8 cellular contexts compared by ENCODE assay signal in the genomic region with DNA sequence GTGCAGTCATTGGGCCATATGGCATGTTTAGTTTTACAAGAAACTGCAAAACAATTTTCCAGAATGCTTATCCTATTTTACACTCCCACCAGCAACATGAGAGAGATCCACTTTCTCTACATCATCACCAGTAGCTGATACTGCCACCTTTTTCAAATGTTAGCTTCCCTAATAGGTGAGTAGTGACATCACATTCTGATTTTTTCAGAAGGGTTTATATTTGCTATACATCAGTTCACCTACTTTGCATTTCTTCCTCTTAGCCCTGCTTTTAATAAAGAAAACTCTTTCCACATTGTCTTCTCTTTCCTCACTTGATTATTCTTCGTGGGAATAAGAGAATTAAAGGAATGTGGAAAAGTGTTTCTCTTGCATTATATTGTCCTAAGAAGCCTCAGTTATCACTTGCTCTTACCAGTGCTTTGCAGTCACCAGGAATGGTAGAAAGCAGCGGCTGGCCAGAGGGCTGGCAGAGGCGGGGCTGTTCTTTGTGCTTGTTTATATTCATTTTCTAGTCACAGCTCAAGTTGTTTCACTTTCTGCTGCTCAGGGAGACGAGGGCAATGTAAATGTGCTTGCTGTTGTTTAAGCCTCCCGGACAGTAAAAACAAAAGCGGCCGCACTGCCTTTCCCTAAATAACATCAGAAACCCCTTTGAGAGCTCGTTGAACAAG.
A peak's percentile ranks its signal among the peaks of the same experiment; 100 is the strongest.
DNase-seq lines count a peak whose midpoint lies in the region; FAIRE-seq and TF ChIP-seq lines count a peak whose summit lies in the region.

No MANE protein-coding gene starts in this region.

- DNase-seq in NCI-H510A treated with DMSO at 0.1 percent for 48 hours (lab: John Stamatoyannopoulos, UW) (peak; percentile 24), NCI-H510A (lab: John Stamatoyannopoulos, UW) (no peak), HCEC 1CT (peak; percentile 79), NCI-H526 (lab: John Stamatoyannopoulos, UW) (peak; percentile 44 to 51), H1 (ENCODE audit: low read depth in 1 of 2, low spot score in 2 of 2) (no peak), occipital lobe (lab: John Stamatoyannopoulos, UW) (peak; percentile 65), middle frontal gyrus (ENCODE audit: extremely low spot score, low spot score) (no peak), iPS-NIHi11 (ENCODE audit: low spot score) (no peak)

- H2AK5ac ChIP-seq in H1 (ENCODE audit: low read depth, low read length), result no peak overlapping the region

- no peaks in the 10 kb centered on the region for H3K79me1 ChIP-seq in H1 (ENCODE audit: low read depth, low read length)

- H2BK120ac ChIP-seq in H1 (replicated peaks; ENCODE audit: low read depth, low read length), result no peak overlapping the region

- CTCF ChIA-PET in H1 (lab: Charles Lee; ENCODE audit: partially characterized antibody), result interaction anchor here (1.3 kb wide), 1 partner anchor 21 kb away, joined by 4 read pairs; no protein-coding TSS in a partner anchor

- no peak for FAIRE-seq in H1 (lab: Jason Lieb, UNC)

- POLR2A ChIA-PET in H1 (lab: Charles Lee; ENCODE audit: partially characterized antibody), result no interaction called here

- no peak overlapping the region for H4K8ac ChIP-seq in H1 (ENCODE audit: extremely low read depth, insufficient read depth, low read length)

- H2BK12ac ChIP-seq in H1 (ENCODE audit: low read depth, low read length), result no peak overlapping the region

- peaks cover 0 to 2% (median 0%) of the 10 kb centered on the region in 4 experiments; a peak in 2 of 7 replicates for H3K27me3 ChIP-seq in H1 (replicated peaks in 1 of 4; ENCODE audit: control insufficient read depth in 3 of 4, extremely low read depth in 1 of 4, insufficient read depth in 3 of 4, low read length in 3 of 4)

- no peak overlapping the region for H2BK5ac ChIP-seq in H1 (ENCODE audit: low read depth, low read length)

- no peak overlapping the region for H3K9ac ChIP-seq in H1 (replicated peaks in 1 of 4; ENCODE audit: extremely low read depth in 1 of 4, low read depth in 3 of 4, low read length in 3 of 4)

- H3K9me3 ChIP-seq in H1 (ENCODE audit: insufficient read depth in 2 of 2, low read depth in 1 of 2, low read length in 1 of 2), result no peaks in the 10 kb centered on the region

- H3K79me2 ChIP-seq in H1 (ENCODE audit: control insufficient read depth in 1 of 2, insufficient read depth in 2 of 2, low read length in 2 of 2), result no peaks in the 10 kb centered on the region

- no peak for TF ChIP-seq EP300 in H1 (IDR thresholded peaks at IDR 0.05; ENCODE audit: borderline replicate concordance in 1 of 2, low read depth in 2 of 2, low read length in 2 of 2)

- peaks cover 8 to 25% (median 14%) of the 10 kb centered on the region in 4 experiments for H3K4me1 ChIP-seq in H1 (replicated peaks in 1 of 4; ENCODE audit: control insufficient read depth in 3 of 4, insufficient read depth in 4 of 4, low read length in 3 of 4)

- H4K5ac ChIP-seq in H1 (ENCODE audit: insufficient read length, low read depth, low read length), result no peak overlapping the region

- no peak overlapping the region for H2BK20ac ChIP-seq in H1 (ENCODE audit: low read length)

- no peaks in the 10 kb centered on the region for H4K20me1 ChIP-seq in H1 (replicated peaks in 1 of 2; ENCODE audit: control insufficient read depth in 1 of 2, insufficient read depth in 2 of 2, low read length in 2 of 2)

- no peak for TF ChIP-seq RAD21 in H1 (IDR thresholded peaks at IDR 0.05 in 1 of 2, conservative IDR thresholded peaks at IDR 0.05 in 1 of 2; ENCODE audit: low read depth in 2 of 2, low read length in 2 of 2)

- TF ChIP-seq POLR2A in H1 (IDR thresholded peaks at IDR 0.05; ENCODE audit: control extremely low read depth in 1 of 2, low read depth in 2 of 2, low read length in 2 of 2), result no peak

- no peak overlapping the region for H3K4ac ChIP-seq in H1 (replicated peaks; ENCODE audit: insufficient read length, low read depth, low read length)

- H4K91ac ChIP-seq in H1 (replicated peaks; ENCODE audit: insufficient read length, low read length), result no peak overlapping the region

- no peak for TF ChIP-seq CTCF in H1 (IDR thresholded peaks at IDR 0.05; ENCODE audit: control extremely low read depth in 1 of 3, insufficient read depth in 1 of 3, low read depth in 1 of 3, low read length in 3 of 3)

- no peak overlapping the region for H3K56ac ChIP-seq in H1 (replicated peaks; ENCODE audit: insufficient read length, low read depth, low read length)

- no peak overlapping the region for H3K23ac ChIP-seq in H1 (ENCODE audit: insufficient read length)

- no peak overlapping the region for H3K14ac ChIP-seq in H1 (ENCODE audit: insufficient read length)

- no peak overlapping the region for H3K4me3 ChIP-seq in H1 (ENCODE audit: extremely low read depth in 1 of 4, insufficient read depth in 2 of 4, low read depth in 3 of 4, low read length in 4 of 4)

- H3K4me2 ChIP-seq in H1 (ENCODE audit: insufficient read depth in 1 of 2, low read depth in 2 of 2, low read length in 2 of 2), result 0 out of 4 replicates have a peak overlapping the region, but pooled peaks have one; percentile 1 to 7

- H3K27ac ChIP-seq in H1 (ENCODE audit: low read depth, low read length), result no peak overlapping the region

- H3K23me2 ChIP-seq in H1 (ENCODE audit: low read depth, low read length), result no peaks in the 10 kb centered on the region; the same call in 1 of the 2 replicates

- no peaks in the 10 kb centered on the region for H3K36me3 ChIP-seq in H1 (ENCODE audit: control insufficient read depth in 2 of 4, insufficient read depth in 4 of 4, low read length in 3 of 4)

- 46% methylated on average over 8 of the region's 8 CpGs; no CpG with 5 or more reads in 1 of the 2 experiments for WGBS in H1 (ENCODE audit: extremely low coverage in 1 of 2, insufficient coverage in 1 of 2, insufficient read length in 1 of 2, insufficient replicate concordance in 2 of 2, low coverage in 1 of 2, low lambda C conversion rate in 2 of 2, missing lambda C conversion rate in 1 of 2), 2 experiments

- no peak overlapping the region for H2BK15ac ChIP-seq in H1 (ENCODE audit: low read length)

- H3K18ac ChIP-seq in H1 (ENCODE audit: extremely low read depth, low read length), result no peak overlapping the region

- H2AFZ ChIP-seq in H1 (ENCODE audit: low read length), result no peak overlapping the region

TF ChIP-seq in H1, 55 proteins besides CTCF, POLR2A, EP300 and RAD21 (continues in another document):
- TF ChIP-seq MAX (IDR thresholded peaks at IDR 0.05), result no peak

Comparison
In these comparisons a context has a peak if more than half of its experiments do, and no peak if none do; other contexts are left out.
1. DNase-seq: peak in NCI-H510A treated with DMSO at 0.1 percent for 48 hours (single experiment), HCEC 1CT (single experiment), NCI-H526 (2 of 2) and occipital lobe (single experiment); none in NCI-H510A (single experiment), H1 (0 of 2), middle frontal gyrus (single experiment) and iPS-NIHi11 (single experiment).